1 cellular context compared by ENCODE assay signal in genomic region chr12:118374126-118374725, GRCh38.
TF ChIP-seq lines count a peak whose summit lies in the region.

No MANE protein-coding gene starts in this region.

TF ChIP-seq in HepG2, 621 proteins besides CTCF, POLR2A, EP300 and RAD21:
- no peak for TF ChIP-seq ZNF709 (CRISPR knock-in tag; IDR thresholded peaks at IDR 0.05)
- peak; percentile 90; the same call in 1 of the 2 replicates for TF ChIP-seq ZBTB38 (CRISPR knock-in tag; IDR thresholded peaks at IDR 0.05)
